Comparison of ENCODE assay signal across 9 cellular contexts in genomic region chr4:42466285-42466684, GRCh38.
"Had no signal": no experiment of that assay in that cellular context is flagged by ENCODE, and none has a peak within 500 bp of the region (broad histone marks: within the 10 kb centered on the region; RNA-seq: fewer than 3 reads in every experiment).

No MANE protein-coding gene starts in this region.

- H3K36me3 ChIP-seq: HAP-1 had no signal

- ATAC-seq: GM23338, HCT116 had no signal

- H3K4me2 ChIP-seq: GM23338 had no signal

- DNase-seq: GM23248, GOT3, H7, H9, HCEC 1CT, HFFc6 had no signal

- H3K4me3 ChIP-seq: GM23248, GM23338, HAP-1 had no signal

- H2AFZ ChIP-seq: GM23248, GM23338 had no signal

- H3K9me3 ChIP-seq: HAP-1 had no signal

- H3K27ac ChIP-seq: GM23248 had no signal

- H3K9ac ChIP-seq: GM23248 had no signal
